20 cellular contexts compared by ENCODE assay signal in the genomic region with DNA sequence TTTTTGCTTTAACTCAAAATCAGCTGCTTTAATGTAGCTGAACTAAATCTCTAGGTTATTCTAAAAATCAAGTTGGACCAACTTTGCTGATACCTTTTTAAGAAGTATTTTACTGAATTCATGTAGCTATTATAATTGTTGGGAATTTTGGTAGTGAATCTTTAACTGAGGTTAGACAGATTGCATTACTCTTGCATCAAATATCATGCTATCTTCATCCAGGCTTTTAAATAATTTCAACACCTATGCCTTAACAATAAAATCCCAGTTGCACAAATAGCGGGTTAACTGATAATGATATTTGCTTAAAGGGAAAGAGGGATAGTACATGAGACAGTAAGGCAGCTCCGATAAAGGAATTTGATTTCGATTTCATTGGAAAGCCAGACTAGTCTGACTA.
A peak's percentile ranks its signal among the peaks of the same experiment; 100 is the strongest.
DNase-seq lines count a peak whose midpoint lies in the region; ATAC-seq, FAIRE-seq and TF ChIP-seq lines count a peak whose summit lies in the region.
"Had no signal": no experiment of that assay in that cellular context is flagged by ENCODE, and none has a peak within 500 bp of the region (broad histone marks: within the 10 kb centered on the region; RNA-seq: fewer than 3 reads in every experiment).

No MANE protein-coding gene starts in this region.

- no peaks in the 10 kb centered on the region for H3K27me3 ChIP-seq in ACC112 (ENCODE audit: insufficient read depth, low read length)
- H3K27me3 ChIP-seq in Loucy (ENCODE audit: insufficient read depth, low read length, poor library complexity, severe bottlenecking) = no peaks in the 10 kb centered on the region
- no peaks in the 10 kb centered on the region for H3K27me3 ChIP-seq in hepatocyte
- H3K27me3 ChIP-seq in Karpas-422 (ENCODE audit: low read length) = no peaks in the 10 kb centered on the region
- H3K27me3 ChIP-seq in HepG2 (ENCODE audit: control insufficient read depth in 1 of 2, insufficient read depth in 2 of 2, low read length in 2 of 2) = no peaks in the 10 kb centered on the region
- H3K27me3 ChIP-seq: sigmoid colon, testis had no signal

- BruUV-seq in HepG2 (replicated peaks; lab: Mats Ljungman, UMichigan) = no TSS peak

- DNase-seq in hepatocyte (ENCODE audit: low spot score) = no peak
- no peak for DNase-seq in Karpas-422
- no peak for DNase-seq in stimulated activated CD4-positive, alpha-beta T cell treated with anti-CD3 and anti-CD28 coated beads, Interleukin-2, amount 100 ng/mL, for 24 hours
- no peak for DNase-seq in HepG2 (ENCODE audit: low spot score)
- DNase-seq in occipital lobe (lab: John Stamatoyannopoulos, UW) = no peak
- DNase-seq: activated CD4-positive, alpha-beta T cell treated with anti-CD3 and anti-CD28 coated beads, Interleukin-2, amount 10 ng/mL, durations not matched to agents 7 days and 5 days; CD4-positive, alpha-beta T cell; effector memory CD4-positive, alpha-beta T cell; natural killer cell; NCI-H1694; NCI-H226; PC-3; sigmoid colon; T-helper 2 cell; testis had no signal

- WGBS in hepatocyte (ENCODE audit: low lambda C conversion rate, missing lambda C conversion rate) = 25% methylated on average over 3 of the region's 3 CpGs
- 41% methylated on average over 3 of the region's 3 CpGs for WGBS in HepG2 (ENCODE audit: low lambda C conversion rate)

- H3K4me2 ChIP-seq in Loucy (ENCODE audit: low read depth, low read length, poor library complexity, severe bottlenecking) (peak overlapping the region; percentile 68), hepatocyte (peak overlapping the region; percentile 70), Karpas-422 (ENCODE audit: low read depth, low read length, poor library complexity, severe bottlenecking) (no peak overlapping the region), HepG2 (ENCODE audit: low read depth, low read length) (no peak overlapping the region)

- H3K4me1 ChIP-seq in ACC112 (ENCODE audit: control insufficient read depth, insufficient read depth, low read length, unreplicated experiment) (peaks cover 25% of the 10 kb centered on the region), Loucy (ENCODE audit: insufficient read depth, low read length, poor library complexity, severe bottlenecking) (peaks cover 64% of the 10 kb centered on the region), hepatocyte (ENCODE audit: insufficient read depth) (peaks cover 45% of the 10 kb centered on the region), Karpas-422 (ENCODE audit: low read length) (no peaks in the 10 kb centered on the region), HepG2 (ENCODE audit: insufficient read depth, low read length) (0 out of 2 replicates have a peak, but pooled peaks cover 4% of the 10 kb centered on the region)

- no peak overlapping the region for H2AFZ ChIP-seq in ACC112 (ENCODE audit: low read length, unreplicated experiment)
- H2AFZ ChIP-seq in Loucy (ENCODE audit: low read length) = no peak overlapping the region; the same call in 1 of the 2 replicates
- no peak overlapping the region for H2AFZ ChIP-seq in hepatocyte
- H2AFZ ChIP-seq in Karpas-422 (ENCODE audit: low read length) = no peak overlapping the region
- no peak overlapping the region for H2AFZ ChIP-seq in HepG2 (ENCODE audit: low read length)

- TF ChIP-seq RAD21 in HepG2 (CRISPR knock-in tag; IDR thresholded peaks at IDR 0.05) = no peak

- H3K4me3 ChIP-seq in ACC112 (ENCODE audit: low read depth, low read length) (peak overlapping the region; percentile 73; the same call in 1 of the 2 replicates), Loucy (ENCODE audit: low read length, poor library complexity, severe bottlenecking) (peak overlapping the region; percentile 52), hepatocyte (no peak overlapping the region), Karpas-422 (ENCODE audit: low read length) (no peak overlapping the region), HepG2 (replicated peaks in 1 of 3; ENCODE audit: insufficient read depth in 1 of 3, low read depth in 2 of 3, low read length in 3 of 3) (no peak overlapping the region)
- H3K4me3 ChIP-seq: sigmoid colon, testis had no signal

- H3K27ac ChIP-seq in ACC112 (ENCODE audit: low read depth, low read length) = no peak overlapping the region
- H3K27ac ChIP-seq in VCaP = 0 out of 2 replicates have a peak overlapping the region, but pooled peaks have one; percentile 43
- peak overlapping the region; percentile 83 for H3K27ac ChIP-seq in hepatocyte
- no peak overlapping the region for H3K27ac ChIP-seq in Karpas-422 (ENCODE audit: low read length)
- H3K27ac ChIP-seq in HepG2 (ENCODE audit: extremely low read length, insufficient read depth, low read length) = no peak overlapping the region
- H3K27ac ChIP-seq: sigmoid colon had no signal

- no peak for TF ChIP-seq POLR2A in HepG2 (IDR thresholded peaks at IDR 0.05; ENCODE audit: insufficient read depth in 1 of 2, low read depth in 2 of 2, low read length in 2 of 2)

- H4K20me1 ChIP-seq in Loucy (ENCODE audit: insufficient read depth, low read length, poor library complexity, severe bottlenecking) (no peaks in the 10 kb centered on the region), hepatocyte (ENCODE audit: insufficient read depth, poor library complexity, severe bottlenecking) (no peaks in the 10 kb centered on the region), Karpas-422 (ENCODE audit: insufficient read depth, low read depth, low read length) (no peaks in the 10 kb centered on the region), HepG2 (ENCODE audit: insufficient read depth, low read length) (no peaks in the 10 kb centered on the region)

- H3K9me2 ChIP-seq in Loucy (replicated peaks; ENCODE audit: low read depth, low read length) (no peaks in the 10 kb centered on the region), hepatocyte (replicated peaks; ENCODE audit: insufficient read depth) (no peaks in the 10 kb centered on the region), Karpas-422 (replicated peaks; ENCODE audit: insufficient read depth, low read length) (no peaks in the 10 kb centered on the region)

- H3K79me2 ChIP-seq in ACC112 (ENCODE audit: control insufficient read depth, insufficient read depth, low read length, unreplicated experiment) (no peaks in the 10 kb centered on the region), Loucy (ENCODE audit: insufficient read depth, low read length) (no peaks in the 10 kb centered on the region), hepatocyte (peaks cover 14% of the 10 kb centered on the region), Karpas-422 (ENCODE audit: low read length) (no peaks in the 10 kb centered on the region), HepG2 (ENCODE audit: insufficient read depth, low read length) (no peaks in the 10 kb centered on the region)

- TF ChIP-seq EP300 in HepG2 (IDR thresholded peaks at IDR 0.05; ENCODE audit: low read depth in 2 of 2, low read length in 2 of 2) = no peak
- no peak for TF ChIP-seq EP300 in HepG2 (CRISPR knock-in tag; IDR thresholded peaks at IDR 0.05; ENCODE audit: borderline replicate concordance)

- FAIRE-seq in HepG2 (lab: Jason Lieb, UNC) = no peak

- POLR2A ChIA-PET in HepG2 (lab: Yijun Ruan, JAX) = no interaction called here

- H3K36me3 ChIP-seq in ACC112 (ENCODE audit: insufficient read depth, low read length) (no peaks in the 10 kb centered on the region), Loucy (ENCODE audit: insufficient read depth, low read length) (no peaks in the 10 kb centered on the region), hepatocyte (replicated peaks; ENCODE audit: insufficient read depth, low read depth) (no peaks in the 10 kb centered on the region), Karpas-422 (ENCODE audit: insufficient read depth, low read length) (no peaks in the 10 kb centered on the region), HepG2 (replicated peaks in 1 of 2; ENCODE audit: control insufficient read depth in 1 of 2, insufficient read depth in 2 of 2, low read length in 2 of 2) (no peaks in the 10 kb centered on the region)
- H3K36me3 ChIP-seq: sigmoid colon had no signal

- intact Hi-C loops in HepG2 (cut with micrococcal nuclease; ENCODE audit: unreplicated experiment) = no loop called here

- ATAC-seq in HepG2 = no peak
- ATAC-seq: activated T-helper 17 cell treated with anti-CD3 and anti-CD28 coated beads, Interleukin-2, amount 50 U/mL, for 72 hours; esophagus mucosa; natural killer cell had no signal

- peak overlapping the region; percentile 55 for H3K9ac ChIP-seq in Loucy (ENCODE audit: low read depth, low read length, poor library complexity, severe bottlenecking)
- no peak overlapping the region for H3K9ac ChIP-seq in Karpas-422 (ENCODE audit: low read length)
- no peak overlapping the region for H3K9ac ChIP-seq in HepG2 (ENCODE audit: insufficient read depth, low read depth, low read length)

- H3K9me3 ChIP-seq in Loucy (ENCODE audit: insufficient read depth, low read depth, low read length) (no peaks in the 10 kb centered on the region), hepatocyte (ENCODE audit: low read depth) (no peaks in the 10 kb centered on the region), Karpas-422 (ENCODE audit: low read length) (no peaks in the 10 kb centered on the region), HepG2 (ENCODE audit: low read length) (no peaks in the 10 kb centered on the region)
- H3K9me3 ChIP-seq: sigmoid colon, testis had no signal

- in situ Hi-C loops in HepG2 (cut with HindIII; ENCODE audit: extremely low pct_ligation_motif_present, low pct_unique_long_range_greater_than_20kb) = no loop called here

- CTCF ChIA-PET in HepG2 (lab: Yijun Ruan, JAX; ENCODE audit: low intra/inter-chr PET ratio, low total read pairs) = no interaction called here

- TF ChIP-seq CTCF in Loucy (conservative IDR thresholded peaks at IDR 0.05; ENCODE audit: low read length) = no peak
- TF ChIP-seq CTCF in VCaP (conservative IDR thresholded peaks at IDR 0.05) = no peak
- TF ChIP-seq CTCF in hepatocyte (IDR thresholded peaks at IDR 0.05; ENCODE audit: poor library complexity) = no peak
- TF ChIP-seq CTCF in HepG2 (CRISPR knock-in tag; IDR thresholded peaks at IDR 0.05) = no peak

- H3F3A ChIP-seq in Loucy (ENCODE audit: low read depth) = no peaks in the 10 kb centered on the region; the same call in 1 of the 2 replicates

TF ChIP-seq in HepG2, 621 proteins besides CTCF, POLR2A, EP300 and RAD21 (continues in another document):
- TF ChIP-seq EZH2 (conservative IDR thresholded peaks at IDR 0.05; ENCODE audit: low read depth, low read length) = no peak

Comparison
In these comparisons a context has a peak if more than half of its experiments do, and no peak if none do; other contexts are left out.
1. H3K27ac ChIP-seq: peak in VCaP (single experiment) and hepatocyte (single experiment); none in ACC112 (single experiment), Karpas-422 (single experiment) and HepG2 (single experiment).
2. H3K4me3 ChIP-seq: peak in ACC112 (single experiment) and Loucy (single experiment); none in hepatocyte (single experiment), Karpas-422 (single experiment) and HepG2 (0 of 3).
3. H3K4me2 ChIP-seq: peak in Loucy (single experiment) and hepatocyte (single experiment); none in Karpas-422 (single experiment) and HepG2 (single experiment).